ENCODE assay signal across 20 cellular contexts in the genomic region with DNA sequence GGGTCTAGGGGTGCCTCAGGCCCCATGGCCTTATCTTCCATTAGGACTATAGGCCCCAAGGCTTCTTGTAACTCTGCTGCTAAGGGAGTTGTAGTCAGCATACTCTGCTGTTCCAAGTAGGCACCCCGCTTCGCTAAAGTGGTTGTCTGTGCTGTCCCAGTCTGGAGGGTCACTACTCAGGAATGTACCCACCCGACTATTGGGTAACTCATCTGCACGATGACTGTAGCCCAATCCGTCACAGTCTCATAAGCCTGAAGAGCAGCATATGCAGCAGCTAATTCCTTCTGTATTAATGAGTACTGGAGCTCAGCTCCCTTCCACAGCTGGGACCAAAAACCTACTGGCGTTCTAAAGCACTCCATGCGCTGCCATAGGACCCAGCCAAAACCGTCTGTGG.
"Had no signal": no experiment of that assay in that cellular context is flagged by ENCODE, and none has a peak within 500 bp of the region (broad histone marks: within the 10 kb centered on the region; RNA-seq: fewer than 3 reads in every experiment).

No MANE protein-coding gene starts in this region.

- H3K36me3 ChIP-seq: MG63 had no signal

- H3K27me3 ChIP-seq: MG63 had no signal

- DNase-seq: activated CD4-positive, alpha-beta memory T cell treated with anti-CD3 and anti-CD28 coated beads for 36 hours; activated CD4-positive, alpha-beta T cell treated with anti-CD3 and anti-CD28 coated beads for 1 hour; activated CD4-positive, alpha-beta T cell treated with anti-CD3 and anti-CD28 coated beads, Interleukin-2, amount 10 ng/mL, durations not matched to agents 7 days and 5 days; activated CD8-positive, alpha-beta memory T cell treated with anti-CD3 and anti-CD28 coated beads for 24 hours; activated effector memory CD4-positive, alpha-beta T cell treated with anti-CD3 and anti-CD28 coated beads, Interleukin-2, amount 50 U/mL, for 16 hours; activated naive CD4-positive, alpha-beta T cell treated with Interleukin-2 at 50 U/mL for 16 hours; activated naive CD8-positive, alpha-beta T cell treated with anti-CD3 and anti-CD28 coated beads, Interleukin-2, amount 50 U/mL, for 24 hours; activated T-cell treated with anti-CD3 and anti-CD28 coated beads, Interleukin-2, amount 50 U/mL, for 4 hours; amygdala; MG63; MV-4-11; NCI-H1092 treated with DMSO at 0.1 percent for 48 hours; NCI-H1436; NCI-H187; NCI-H2081; PC-3; SHP77 had no signal

- ATAC-seq: activated naive CD4-positive, alpha-beta T cell treated with anti-CD3 and anti-CD28 coated beads, Interleukin-2, amount 50 U/mL, for 72 hours; activated naive CD8-positive, alpha-beta T cell treated with anti-CD3 and anti-CD28 coated beads, Interleukin-2, amount 50 U/mL, for 24 hours; activated T-cell treated with anti-CD3 and anti-CD28 coated beads, Interleukin-2, amount 50 U/mL, for 4 hours; PC-3; WTC11 had no signal

- H3K27ac ChIP-seq: KMS-11 had no signal

- H3K4me2 ChIP-seq: KMS-11 had no signal

- H3K4me3 ChIP-seq: MG63 had no signal

- H3K9ac ChIP-seq: KMS-11 had no signal
